8 cellular contexts compared by ENCODE assay signal in the genomic region with DNA sequence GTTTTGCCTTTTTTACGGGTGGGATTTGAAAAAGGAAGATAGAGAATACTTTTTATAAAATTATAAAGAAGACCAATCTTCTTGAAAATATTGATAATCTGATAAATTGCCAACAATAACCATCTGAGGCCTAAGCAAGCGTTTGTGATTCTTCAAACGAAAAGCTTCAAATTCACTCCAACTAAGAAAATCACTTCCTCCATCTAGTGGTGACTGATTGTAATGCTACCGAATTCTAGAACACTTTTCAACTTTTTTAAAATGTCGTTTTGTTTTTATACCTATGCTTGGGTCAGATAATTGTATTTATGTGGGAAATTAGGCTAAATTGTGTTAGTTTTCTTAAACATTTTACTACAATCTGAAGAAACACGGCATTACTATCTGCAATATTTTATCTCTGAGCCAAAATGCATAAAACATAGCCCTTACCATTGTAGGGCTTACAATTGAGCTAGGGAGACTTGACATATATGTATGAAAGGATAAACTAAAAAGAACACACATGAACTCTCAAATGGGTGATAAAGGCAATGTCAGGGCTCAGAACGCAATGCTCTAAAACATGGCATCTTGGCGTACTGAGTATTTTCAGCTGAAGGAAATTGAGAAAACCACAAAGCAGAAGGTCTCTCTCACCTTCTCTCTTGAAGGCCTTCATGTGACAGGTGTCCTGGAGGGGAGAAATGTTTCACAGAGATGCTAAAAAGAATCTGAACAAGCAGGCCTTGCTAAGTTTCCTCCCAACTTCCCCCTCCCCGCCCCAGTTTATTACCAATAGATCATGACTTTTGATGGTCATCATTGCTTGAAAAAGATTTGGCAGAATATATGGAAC. TPM values are rescaled to one million over a fixed set of nuclear protein-coding genes. Genes with fewer than 3 reads are reported as not detected.
DNase-seq lines count a peak whose midpoint lies in the region; ATAC-seq and TF ChIP-seq lines count a peak whose summit lies in the region.

No MANE protein-coding gene starts in this region.

- TF ChIP-seq CTCF in gastroesophageal sphincter (IDR thresholded peaks at IDR 0.05) (peak; percentile 56 to 79 (median 71)), stomach (IDR thresholded peaks at IDR 0.05) (peak in 5 of 7 experiments; percentile 41 to 66 (median 57))

- H3K9me3 ChIP-seq in gastroesophageal sphincter (no peaks in the 10 kb centered on the region), stomach (no peaks in the 10 kb centered on the region)

- peak; percentile 39 for ATAC-seq in activated CD4-positive, alpha-beta T cell treated with anti-CD3 and anti-CD28 coated beads for 36 hours
- ATAC-seq in GM21786 (IDR thresholded peaks at IDR 0.05; ENCODE audit: unreplicated experiment), result peak; percentile 68
- no peak for ATAC-seq in gastroesophageal sphincter

- no peaks in the 10 kb centered on the region for H3K4me1 ChIP-seq in gastroesophageal sphincter
- H3K4me1 ChIP-seq in stomach, result peaks cover 0 to 8% (median 3%) of the 10 kb centered on the region in 4 donors

- no peak overlapping the region for H3K4me3 Mint-ChIP-seq in activated CD4-positive, alpha-beta T cell treated with anti-CD3 and anti-CD28 coated beads for 36 hours
- peak overlapping the region; percentile 18 for H3K4me3 Mint-ChIP-seq in T-helper 2 cell treated with Interferon-gamma antibody and Interleukin-4, amounts not matched to agents 5 μg/mL and 100 μg/mL, for 36 hours

- H3K36me3 Mint-ChIP-seq in activated CD4-positive, alpha-beta T cell treated with anti-CD3 and anti-CD28 coated beads for 36 hours (ENCODE audit: low read depth), result no peaks in the 10 kb centered on the region
- no peaks in the 10 kb centered on the region for H3K36me3 Mint-ChIP-seq in T-helper 2 cell treated with Interferon-gamma antibody and Interleukin-4, amounts not matched to agents 5 μg/mL and 100 μg/mL, for 36 hours (ENCODE audit: low read depth)

- TF ChIP-seq POLR2A in gastroesophageal sphincter (IDR thresholded peaks at IDR 0.05) (no peak), stomach (IDR thresholded peaks at IDR 0.05) (no peak)

- TF ChIP-seq EP300 in gastroesophageal sphincter (IDR thresholded peaks at IDR 0.05) (no peak), stomach (IDR thresholded peaks at IDR 0.05) (no peak)

- intact Hi-C loops in activated CD4-positive, alpha-beta T cell treated with anti-CD3 and anti-CD28 coated beads for 36 hours (cut with DNase I, micrococcal nuclease), result loop anchor here (1.0 to 10.0 kb wide), 3 partner anchors 147 to 977 kb away; no protein-coding TSS in a partner anchor
- intact Hi-C loops in stomach (cut with DNase I; ENCODE audit: low total_unique reads), result no loop called here

- H3K27me3 ChIP-seq in gastroesophageal sphincter, result no peaks in the 10 kb centered on the region
- no peaks in the 10 kb centered on the region for H3K27me3 ChIP-seq in stomach

- no peaks in the 10 kb centered on the region for H3K27me3 Mint-ChIP-seq in activated CD4-positive, alpha-beta T cell treated with anti-CD3 and anti-CD28 coated beads for 36 hours
- peaks cover 2% of the 10 kb centered on the region for H3K27me3 Mint-ChIP-seq in T-helper 2 cell treated with Interferon-gamma antibody and Interleukin-4, amounts not matched to agents 5 μg/mL and 100 μg/mL, for 36 hours (ENCODE audit: low read depth)

- H3K27ac ChIP-seq in gastroesophageal sphincter (no peak overlapping the region), stomach (no peak overlapping the region)

- CTCF ChIA-PET in activated CD4-positive, alpha-beta T cell treated with anti-CD3 and anti-CD28 coated beads for 36 hours (lab: Charles Lee), result interaction anchor here (0.7 to 4.5 kb wide), 17 partner anchors 8 to 688 kb away, joined by 3 to 40 read pairs (median 4); no protein-coding TSS in a partner anchor

- H3K36me3 ChIP-seq in gastroesophageal sphincter (no peaks in the 10 kb centered on the region), stomach (no peaks in the 10 kb centered on the region)

- WGBS in gastroesophageal sphincter (ENCODE audit: low coverage in 1 of 2), 2 donors, result 26 to 30% methylated on average over 9 of the region's 9 CpGs
- 28 to 38% (median 34%) methylated on average over 9 of the region's 9 CpGs for WGBS in stomach, 5 donors

- no peak overlapping the region for H3K4me3 ChIP-seq in gastroesophageal sphincter
- no peak overlapping the region for H3K4me3 ChIP-seq in stomach

- H3K4me1 Mint-ChIP-seq in activated CD4-positive, alpha-beta T cell treated with anti-CD3 and anti-CD28 coated beads for 36 hours, result peaks cover 10% of the 10 kb centered on the region
- H3K4me1 Mint-ChIP-seq in T-helper 2 cell treated with Interferon-gamma antibody and Interleukin-4, amounts not matched to agents 5 μg/mL and 100 μg/mL, for 36 hours (ENCODE audit: low read depth), result peaks cover 11% of the 10 kb centered on the region

- POLR2A ChIA-PET in activated CD4-positive, alpha-beta T cell treated with anti-CD3 and anti-CD28 coated beads for 36 hours (lab: Charles Lee), result no interaction called here

- no peaks in the 10 kb centered on the region for H3K9me3 Mint-ChIP-seq in activated CD4-positive, alpha-beta T cell treated with anti-CD3 and anti-CD28 coated beads for 36 hours (ENCODE audit: low read depth)
- H3K9me3 Mint-ChIP-seq in T-helper 2 cell treated with Interferon-gamma antibody and Interleukin-4, amounts not matched to agents 5 μg/mL and 100 μg/mL, for 36 hours, result no peaks in the 10 kb centered on the region

- DNase-seq in activated CD4-positive, alpha-beta T cell treated with anti-CD3 and anti-CD28 coated beads for 36 hours, result no peak
- no peak for DNase-seq in activated CD4-positive, alpha-beta T cell treated with anti-CD3 and anti-CD28 coated beads, Interleukin-2, amount 50 U/mL, for 1 hour
- DNase-seq in NCI-H128 (lab: John Stamatoyannopoulos, UW; ENCODE audit: unreplicated experiment), result peak; percentile 19
- no peak for DNase-seq in T-helper 2 cell treated with Interferon-gamma antibody and Interleukin-4, amounts not matched to agents 5 μg/mL and 100 μg/mL, for 36 hours (ENCODE audit: low spot score)
- DNase-seq in stomach, result no peak
- DNase-seq in ureter (ENCODE audit: low spot score), result no peak

- no peak overlapping the region for H3K27ac Mint-ChIP-seq in activated CD4-positive, alpha-beta T cell treated with anti-CD3 and anti-CD28 coated beads for 36 hours
- no peak overlapping the region for H3K27ac Mint-ChIP-seq in T-helper 2 cell treated with Interferon-gamma antibody and Interleukin-4, amounts not matched to agents 5 μg/mL and 100 μg/mL, for 36 hours

RNA-seq across cellular contexts. Expression of gene G2E3, which starts 36.8 kb away (rescaled TPM):
- total RNA-seq in activated CD4-positive, alpha-beta T cell treated with anti-CD3 and anti-CD28 coated beads for 36 hours, result 10 to 100 TPM; 16.9 to 29.6 TPM
- total RNA-seq in gastroesophageal sphincter, result 10 to 100 TPM in 3 of 4 donors, 1 to 10 TPM in 1; 9.3 to 14.5 (median 11.6) TPM
- 10 to 100 TPM in 3 of 5 donors, 1 to 10 TPM in 2; 5.5 to 26.1 (median 11.6) TPM for total RNA-seq in stomach
- 1 to 10 TPM; 3.3 to 5.0 (median 3.3) TPM for polyA plus RNA-seq in stomach
- 20.8 TPM for total RNA-seq in ureter
